18 cellular contexts compared by ENCODE assay signal in genomic region chr6:6943411-6943810, GRCh38.
DNase-seq lines count a peak whose midpoint lies in the region; ATAC-seq, FAIRE-seq and TF ChIP-seq lines count a peak whose summit lies in the region.
"Had no signal": no experiment of that assay in that cellular context is flagged by ENCODE, and none has a peak within 500 bp of the region (broad histone marks: within the 10 kb centered on the region; RNA-seq: fewer than 3 reads in every experiment).

No MANE protein-coding gene starts in this region.

- no peaks in the 10 kb centered on the region for H3K36me3 Mint-ChIP-seq in activated CD4-positive, alpha-beta T cell treated with anti-CD3 and anti-CD28 coated beads, Interleukin-2, amount 10 ng/mL, durations not matched to agents 24 days and 14 days (ENCODE audit: low read depth)
- no peaks in the 10 kb centered on the region for H3K36me3 Mint-ChIP-seq in astrocyte (ENCODE audit: low read depth, unreplicated experiment)
- H3K36me3 Mint-ChIP-seq: mesothelial cell of epicardium had no signal

- H4K20me1 ChIP-seq in astrocyte (ENCODE audit: insufficient read depth, low read length), result no peaks in the 10 kb centered on the region

- H3K4me1 Mint-ChIP-seq in activated CD4-positive, alpha-beta T cell treated with anti-CD3 and anti-CD28 coated beads, Interleukin-2, amount 10 ng/mL, durations not matched to agents 24 days and 14 days, result peaks cover 4% of the 10 kb centered on the region
- no peaks in the 10 kb centered on the region for H3K4me1 Mint-ChIP-seq in astrocyte (ENCODE audit: low read depth, unreplicated experiment)
- H3K4me1 Mint-ChIP-seq: mesothelial cell of epicardium had no signal

- peak overlapping the region; percentile 63 for H3K4me2 ChIP-seq in astrocyte (ENCODE audit: low read length)

- FAIRE-seq in astrocyte (lab: Jason Lieb, UNC), result peak; percentile 73
- FAIRE-seq: G401.6 had no signal

- no peaks in the 10 kb centered on the region for H3K79me2 ChIP-seq in astrocyte (ENCODE audit: insufficient read depth, low read length)

- WGBS in thyroid gland, 2 donors, result 51 to 58% methylated on average over 1 of the region's 1 CpG

- H3K4me3 ChIP-seq in HL-60 (replicated peaks; ENCODE audit: insufficient read depth, low read length) (no peak overlapping the region), astrocyte (ENCODE audit: insufficient read depth, low read depth, low read length) (no peak overlapping the region), thyroid gland (replicated peaks in 1 of 3) (no peak overlapping the region)
- H3K4me3 ChIP-seq: cardiac muscle cell had no signal

- H3K36me3 ChIP-seq in astrocyte (ENCODE audit: insufficient read depth, low read length) (no peaks in the 10 kb centered on the region), thyroid gland (no peaks in the 10 kb centered on the region)
- H3K36me3 ChIP-seq: cardiac muscle cell had no signal

- peak overlapping the region; percentile 4 for H3K27ac Mint-ChIP-seq in activated CD4-positive, alpha-beta T cell treated with anti-CD3 and anti-CD28 coated beads, Interleukin-2, amount 10 ng/mL, durations not matched to agents 24 days and 14 days
- no peak overlapping the region for H3K27ac Mint-ChIP-seq in astrocyte (ENCODE audit: unreplicated experiment)
- H3K27ac Mint-ChIP-seq: mesothelial cell of epicardium had no signal

- H3K4me1 ChIP-seq in astrocyte (ENCODE audit: insufficient read depth, low read length) (no peaks in the 10 kb centered on the region), thyroid gland (peaks cover 18 to 23% of the 10 kb centered on the region in 2 donors)

- no peak overlapping the region for H3K9ac ChIP-seq in astrocyte (ENCODE audit: low read length)

- H3K27me3 ChIP-seq in HL-60 (ENCODE audit: insufficient read depth, poor library complexity, severe bottlenecking), result no peaks in the 10 kb centered on the region
- no peaks in the 10 kb centered on the region for H3K27me3 ChIP-seq in astrocyte (ENCODE audit: insufficient read depth, low read length)
- no peaks in the 10 kb centered on the region for H3K27me3 ChIP-seq in thyroid gland
- H3K27me3 ChIP-seq: cardiac muscle cell had no signal

- H3K9me3 Mint-ChIP-seq in activated CD4-positive, alpha-beta T cell treated with anti-CD3 and anti-CD28 coated beads, Interleukin-2, amount 10 ng/mL, durations not matched to agents 24 days and 14 days, result no peaks in the 10 kb centered on the region
- H3K9me3 Mint-ChIP-seq in astrocyte (ENCODE audit: unreplicated experiment), result no peaks in the 10 kb centered on the region
- H3K9me3 Mint-ChIP-seq: mesothelial cell of epicardium had no signal

- TF ChIP-seq CTCF in HL-60 (IDR thresholded peaks at IDR 0.05; ENCODE audit: insufficient read depth, low read length) (no peak), astrocyte (IDR thresholded peaks at IDR 0.05; ENCODE audit: insufficient read depth, low read depth, low read length) (no peak), thyroid gland (IDR thresholded peaks at IDR 0.05) (no peak)

- DNase-seq in activated CD4-positive, alpha-beta T cell treated with anti-CD3 and anti-CD28 coated beads, Interleukin-2, amount 10 ng/mL, durations not matched to agents 24 days and 14 days, result no peak
- no peak for DNase-seq in activated CD4-positive, alpha-beta T cell treated with anti-CD3 and anti-CD28 coated beads for 4 hours
- DNase-seq in HL-60 (ENCODE audit: low read depth in 1 of 2, low spot score in 1 of 2) (peak in 1 of 2 experiments; percentile 62), astrocyte (ENCODE audit: low read depth) (no peak), thyroid gland (no peak), EL (no peak), DMS79 (lab: John Stamatoyannopoulos, UW) (no peak)
- DNase-seq: activated CD4-positive, alpha-beta T cell treated with anti-CD3 and anti-CD28 coated beads for 1 hour; activated T-cell treated with anti-CD3 and anti-CD28 coated beads for 4 hours; GOT3; stimulated activated CD4-positive, alpha-beta T cell treated with anti-CD3 and anti-CD28 coated beads, Interleukin-2, amount 100 ng/mL, for 48 hours; stimulated activated CD8-positive, alpha-beta memory T cell treated with anti-CD3 and anti-CD28 coated beads, Interleukin-4, amount 100 ng/mL, for 48 hours; T-helper 2 cell; trophoblast cell had no signal

- intact Hi-C loops in activated CD4-positive, alpha-beta T cell treated with anti-CD3 and anti-CD28 coated beads, Interleukin-2, amount 10 ng/mL, durations not matched to agents 24 days and 14 days (cut with micrococcal nuclease), result no loop called here
- intact Hi-C loops in thyroid gland (cut with DNase I), result no loop called here

- no peak overlapping the region for H2AFZ ChIP-seq in astrocyte (ENCODE audit: low read depth, low read length)

- no peak overlapping the region for H3K4me3 Mint-ChIP-seq in activated CD4-positive, alpha-beta T cell treated with anti-CD3 and anti-CD28 coated beads, Interleukin-2, amount 10 ng/mL, durations not matched to agents 24 days and 14 days
- H3K4me3 Mint-ChIP-seq in astrocyte (ENCODE audit: unreplicated experiment), result no peak overlapping the region
- H3K4me3 Mint-ChIP-seq: mesothelial cell of epicardium had no signal

- H3K9me3 ChIP-seq in astrocyte (ENCODE audit: insufficient read depth, low read depth, low read length), result no peaks in the 10 kb centered on the region
- no peaks in the 10 kb centered on the region for H3K9me3 ChIP-seq in thyroid gland

- peak overlapping the region; percentile 99 for H3K27ac ChIP-seq in HL-60 (replicated peaks)
- H3K27ac ChIP-seq in astrocyte (ENCODE audit: low read depth, low read length), result no peak overlapping the region
- peak overlapping the region; percentile 70 to 85 (median 73) for H3K27ac ChIP-seq in thyroid gland
- H3K27ac ChIP-seq: cardiac muscle cell had no signal

- peaks cover 11% of the 10 kb centered on the region for H3K27me3 Mint-ChIP-seq in activated CD4-positive, alpha-beta T cell treated with anti-CD3 and anti-CD28 coated beads, Interleukin-2, amount 10 ng/mL, durations not matched to agents 24 days and 14 days
- peaks cover 4% of the 10 kb centered on the region for H3K27me3 Mint-ChIP-seq in astrocyte (ENCODE audit: low read depth, unreplicated experiment)

- ATAC-seq in HG02763 (IDR thresholded peaks at IDR 0.05; ENCODE audit: unreplicated experiment), result no peak

- no peak for TF ChIP-seq POLR2A in thyroid gland (IDR thresholded peaks at IDR 0.05)
